20 cellular contexts compared by ENCODE assay signal in the genomic region with DNA sequence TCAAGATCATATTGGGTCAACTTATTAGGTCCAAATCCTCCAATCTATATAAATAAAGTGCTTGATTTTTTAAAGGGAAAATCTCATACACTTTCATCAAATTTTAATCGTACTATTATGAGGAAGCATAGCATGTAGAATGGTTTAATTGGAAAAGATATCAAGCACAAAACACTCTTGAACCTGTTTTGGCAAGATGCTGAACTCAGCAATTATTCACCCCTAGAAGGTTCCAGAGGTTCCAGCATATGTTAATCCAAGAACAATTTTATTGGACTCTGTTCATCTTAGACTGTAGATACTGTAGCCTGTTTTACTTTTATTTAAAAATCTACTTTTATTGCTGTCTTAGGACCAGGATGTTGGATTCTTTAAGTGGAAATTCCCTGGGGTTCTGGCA.
DNase-seq lines count a peak whose midpoint lies in the region; ATAC-seq, FAIRE-seq and TF ChIP-seq lines count a peak whose summit lies in the region.
"Had no signal": no experiment of that assay in that cellular context is flagged by ENCODE, and none has a peak within 500 bp of the region (broad histone marks: within the 10 kb centered on the region; RNA-seq: fewer than 3 reads in every experiment).

No MANE protein-coding gene starts in this region.

- ATAC-seq in HepG2 (no peak), right lobe of liver (no peak)
- ATAC-seq in stimulated activated memory B cell treated with anti-CD40 and anti-IgM and Interleukin-4, amounts not matched to agents 10 μg/mL and 1 μg/mL and 100 μg/mL, for 72 hours: no peak

- in situ Hi-C loops in HepG2 (cut with HindIII; ENCODE audit: extremely low pct_ligation_motif_present, low pct_unique_long_range_greater_than_20kb): no loop called here

- intact Hi-C loops in HepG2 (cut with micrococcal nuclease; ENCODE audit: unreplicated experiment) (no loop called here), right lobe of liver (cut with DNase I) (no loop called here)

- CTCF ChIA-PET in HepG2 (lab: Yijun Ruan, JAX; ENCODE audit: low intra/inter-chr PET ratio, low total read pairs): no interaction called here

- H3K36me3 Mint-ChIP-seq in chondrocyte (ENCODE audit: low read depth): no peaks in the 10 kb centered on the region
- H3K36me3 Mint-ChIP-seq in stimulated activated memory B cell treated with anti-CD40 and anti-IgM and Interleukin-4, amounts not matched to agents 10 μg/mL and 1 μg/mL and 100 μg/mL, for 72 hours: no peaks in the 10 kb centered on the region
- H3K36me3 Mint-ChIP-seq: CD4-positive, alpha-beta memory T cell had no signal

- H3K4me3 ChIP-seq in HepG2 (replicated peaks in 1 of 3; ENCODE audit: insufficient read depth in 1 of 3, low read depth in 2 of 3, low read length in 3 of 3) (no peak overlapping the region), right lobe of liver (no peak overlapping the region)
- H3K4me3 ChIP-seq: GM23248 had no signal

- TF ChIP-seq POLR2A in HepG2 (IDR thresholded peaks at IDR 0.05; ENCODE audit: insufficient read depth in 1 of 2, low read depth in 2 of 2, low read length in 2 of 2) (no peak), right lobe of liver (IDR thresholded peaks at IDR 0.05) (no peak)

- no peak for FAIRE-seq in HepG2 (lab: Jason Lieb, UNC)
- FAIRE-seq: A204.1, G401.6, GM12892, GM19239 had no signal

- no peaks in the 10 kb centered on the region for H3K79me2 ChIP-seq in HepG2 (ENCODE audit: insufficient read depth, low read length)

- H3K27me3 ChIP-seq in HepG2 (ENCODE audit: control insufficient read depth in 1 of 2, insufficient read depth in 2 of 2, low read length in 2 of 2): no peaks in the 10 kb centered on the region; a peak in 2 of 5 replicates
- H3K27me3 ChIP-seq in right lobe of liver: no peaks in the 10 kb centered on the region

- H3K27ac ChIP-seq in HepG2 (ENCODE audit: extremely low read length, insufficient read depth, low read length) (no peak overlapping the region), right lobe of liver (no peak overlapping the region)
- H3K27ac ChIP-seq: 22Rv1, GM23248 had no signal

- H3K27me3 Mint-ChIP-seq in chondrocyte (ENCODE audit: low read depth): no peaks in the 10 kb centered on the region
- H3K27me3 Mint-ChIP-seq in stimulated activated memory B cell treated with anti-CD40 and anti-IgM and Interleukin-4, amounts not matched to agents 10 μg/mL and 1 μg/mL and 100 μg/mL, for 72 hours: no peaks in the 10 kb centered on the region

- H3K9me3 ChIP-seq in HepG2 (ENCODE audit: low read length): no peaks in the 10 kb centered on the region
- no peaks in the 10 kb centered on the region for H3K9me3 ChIP-seq in right lobe of liver

- H3K4me1 ChIP-seq in HepG2 (ENCODE audit: insufficient read depth, low read length) (no peaks in the 10 kb centered on the region), right lobe of liver (no peaks in the 10 kb centered on the region)

- no peak for TF ChIP-seq CTCF in HepG2 (CRISPR knock-in tag; IDR thresholded peaks at IDR 0.05)
- no peak for TF ChIP-seq CTCF in right lobe of liver (IDR thresholded peaks at IDR 0.05)
- TF ChIP-seq CTCF in chondrocyte (IDR thresholded peaks at IDR 0.05): no peak

- H4K20me1 ChIP-seq in HepG2 (ENCODE audit: insufficient read depth, low read length): no peaks in the 10 kb centered on the region

- H3K4me1 Mint-ChIP-seq in chondrocyte (ENCODE audit: low read depth): peaks cover 35% of the 10 kb centered on the region
- H3K4me1 Mint-ChIP-seq in stimulated activated memory B cell treated with anti-CD40 and anti-IgM and Interleukin-4, amounts not matched to agents 10 μg/mL and 1 μg/mL and 100 μg/mL, for 72 hours: peaks cover 5% of the 10 kb centered on the region
- H3K4me1 Mint-ChIP-seq: CD4-positive, alpha-beta memory T cell had no signal

- TF ChIP-seq EP300 in HepG2 (IDR thresholded peaks at IDR 0.05; ENCODE audit: low read depth in 2 of 2, low read length in 2 of 2) (no peak), HepG2 (CRISPR knock-in tag; IDR thresholded peaks at IDR 0.05; ENCODE audit: borderline replicate concordance) (no peak)

- H3K36me3 ChIP-seq in HepG2 (replicated peaks in 1 of 2; ENCODE audit: control insufficient read depth in 1 of 2, insufficient read depth in 2 of 2, low read length in 2 of 2): no peaks in the 10 kb centered on the region
- no peaks in the 10 kb centered on the region for H3K36me3 ChIP-seq in right lobe of liver

- H2AFZ ChIP-seq in HepG2 (ENCODE audit: low read length): no peak overlapping the region
- H2AFZ ChIP-seq: GM23248 had no signal

- H3K4me3 Mint-ChIP-seq in chondrocyte (ENCODE audit: unreplicated experiment): no peak overlapping the region
- no peak overlapping the region for H3K4me3 Mint-ChIP-seq in stimulated activated memory B cell treated with anti-CD40 and anti-IgM and Interleukin-4, amounts not matched to agents 10 μg/mL and 1 μg/mL and 100 μg/mL, for 72 hours
- H3K4me3 Mint-ChIP-seq: CD4-positive, alpha-beta memory T cell; H9 had no signal

- DNase-seq in HepG2 (ENCODE audit: low spot score): no peak
- no peak for DNase-seq in right lobe of liver
- no peak for DNase-seq in chondrocyte (ENCODE audit: low spot score)
- no peak for DNase-seq in NCI-H1694 (lab: John Stamatoyannopoulos, UW)
- no peak for DNase-seq in AG08395 (ENCODE audit: low spot score)
- DNase-seq: ACHN; C1 segment of cervical spinal cord; Calu3; CD4-positive, alpha-beta memory T cell; COR-L47; DMS153; DND-41; GM23248; H9 had no signal

- POLR2A ChIA-PET in HepG2 (lab: Yijun Ruan, JAX): no interaction called here

- H3K9me3 Mint-ChIP-seq in chondrocyte (ENCODE audit: low read depth): no peaks in the 10 kb centered on the region
- H3K9me3 Mint-ChIP-seq in stimulated activated memory B cell treated with anti-CD40 and anti-IgM and Interleukin-4, amounts not matched to agents 10 μg/mL and 1 μg/mL and 100 μg/mL, for 72 hours: no peaks in the 10 kb centered on the region
- H3K9me3 Mint-ChIP-seq: CD4-positive, alpha-beta memory T cell had no signal

- TF ChIP-seq RAD21 in HepG2 (CRISPR knock-in tag; IDR thresholded peaks at IDR 0.05): no peak

- peak overlapping the region; percentile 49 for H3K27ac Mint-ChIP-seq in chondrocyte (ENCODE audit: unreplicated experiment)
- H3K27ac Mint-ChIP-seq in stimulated activated memory B cell treated with anti-CD40 and anti-IgM and Interleukin-4, amounts not matched to agents 10 μg/mL and 1 μg/mL and 100 μg/mL, for 72 hours: peak overlapping the region; percentile 7
- H3K27ac Mint-ChIP-seq: CD4-positive, alpha-beta memory T cell; H9 had no signal

- no peak overlapping the region for H3K9ac ChIP-seq in HepG2 (ENCODE audit: insufficient read depth, low read depth, low read length)
- H3K9ac ChIP-seq: GM23248 had no signal

- BruUV-seq in HepG2 (replicated peaks; lab: Mats Ljungman, UMichigan): no TSS peak

- no peak overlapping the region for H3K4me2 ChIP-seq in HepG2 (ENCODE audit: low read depth, low read length)

- WGBS in HepG2 (ENCODE audit: low lambda C conversion rate): 57% methylated on average over 1 of the region's 1 CpG
- 56% methylated on average over 1 of the region's 1 CpG for WGBS in right lobe of liver (ENCODE audit: insufficient coverage, low coverage, low lambda C conversion rate, missing lambda C conversion rate)

TF ChIP-seq in HepG2, 621 proteins besides CTCF, POLR2A, EP300 and RAD21:
- TF ChIP-seq BRCA1 (CRISPR knock-in tag; IDR thresholded peaks at IDR 0.05) (no peak), MAFK (conservative IDR thresholded peaks at IDR 0.05 in 1 of 2, IDR thresholded peaks at IDR 0.05 in 1 of 2; ENCODE audit: low read length in 2 of 2) (peak; percentile 69 to 85), MAFF (IDR thresholded peaks at IDR 0.05; ENCODE audit: low read depth, low read length) (peak; percentile 66)
